Comparison of ENCODE assay signal across 13 cellular contexts in the genomic region with DNA sequence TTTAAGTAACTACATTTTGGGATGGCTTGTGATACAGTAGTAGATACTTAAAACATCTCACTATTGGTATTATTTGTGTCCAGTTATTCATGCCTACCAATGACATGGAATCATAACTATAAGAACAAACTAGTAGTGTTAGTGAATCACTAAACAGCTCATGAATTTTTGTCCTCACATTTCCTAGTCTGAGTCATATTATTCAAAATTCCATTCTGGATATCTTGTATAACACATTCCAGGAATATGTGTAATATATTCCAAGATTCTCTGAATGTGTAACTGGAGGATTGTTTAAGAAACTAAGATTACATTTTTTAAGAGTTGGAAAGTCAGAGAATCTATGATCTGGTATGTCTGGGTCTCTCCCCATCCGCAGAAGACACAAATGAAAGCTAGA.
DNase-seq lines count a peak whose midpoint lies in the region; ATAC-seq and TF ChIP-seq lines count a peak whose summit lies in the region.
"Had no signal": no experiment of that assay in that cellular context is flagged by ENCODE, and none has a peak within 500 bp of the region (broad histone marks: within the 10 kb centered on the region; RNA-seq: fewer than 3 reads in every experiment).

No MANE protein-coding gene starts in this region.

- CTCF ChIA-PET in CD4-positive, alpha-beta T cell (lab: Charles Lee): no interaction called here

- H3K27me3 ChIP-seq in CD4-positive, alpha-beta T cell (ENCODE audit: control insufficient read depth, insufficient read depth, low read length): no peaks in the 10 kb centered on the region

- POLR2A ChIA-PET in CD4-positive, alpha-beta T cell (lab: Charles Lee): no interaction called here

- H3K4me1 ChIP-seq in mucosa of descending colon (ENCODE audit: low read depth): no peaks in the 10 kb centered on the region

- H3K36me3 Mint-ChIP-seq in HFFc6 (ENCODE audit: low read depth) (peaks cover 27% of the 10 kb centered on the region), nephron progenitor cell (ENCODE audit: low read depth) (peaks cover 51% of the 10 kb centered on the region)
- no peaks in the 10 kb centered on the region for H3K36me3 Mint-ChIP-seq in CD4-positive, alpha-beta T cell (ENCODE audit: low read depth)

- peak; percentile 10 for DNase-seq in 8988T
- peak; percentile 88 for DNase-seq in HFFc6
- peak; percentile 67 for DNase-seq in astrocyte of the cerebellum (ENCODE audit: low read depth)
- peak; percentile 57 for DNase-seq in glomerular endothelial cell (ENCODE audit: extremely low read depth, low read depth, low spot score)
- no peak for DNase-seq in left lobe of liver (ENCODE audit: low spot score)
- DNase-seq in nephron progenitor cell: no peak
- DNase-seq in mucosa of descending colon: no peak
- DNase-seq in CD4-positive, alpha-beta T cell: no peak
- DNase-seq: kidney; NCI-H2081; nucleus accumbens; stimulated activated CD4-positive, alpha-beta T cell treated with anti-CD3 and anti-CD28 coated beads, Interleukin-4, amount 100 ng/mL, for 4 hours had no signal

- in situ Hi-C loops in astrocyte of the cerebellum (cut with HindIII; ENCODE audit: low sequenced_read_pairs): no loop called here

- H3K9me3 ChIP-seq in mucosa of descending colon: no peaks in the 10 kb centered on the region
- no peaks in the 10 kb centered on the region for H3K9me3 ChIP-seq in CD4-positive, alpha-beta T cell (ENCODE audit: control insufficient read depth, low read length)

- H3K4me3 ChIP-seq in astrocyte of the cerebellum (ENCODE audit: low read depth, low read length): no peak overlapping the region
- H3K4me3 ChIP-seq in mucosa of descending colon: no peak overlapping the region

- TF ChIP-seq CTCF in HFFc6 (IDR thresholded peaks at IDR 0.05) (no peak), astrocyte of the cerebellum (IDR thresholded peaks at IDR 0.05; ENCODE audit: low read depth, low read length, missing control alignments) (no peak), nephron progenitor cell (IDR thresholded peaks at IDR 0.05) (no peak), mucosa of descending colon (IDR thresholded peaks at IDR 0.05) (no peak)
- TF ChIP-seq CTCF in CD4-positive, alpha-beta T cell (IDR thresholded peaks at IDR 0.05): no peak

- intact Hi-C loops in mucosa of descending colon (cut with DNase I, micrococcal nuclease): no loop called here
- intact Hi-C loops in CD4-positive, alpha-beta T cell (cut with DNase I, micrococcal nuclease): no loop called here

- ATAC-seq in left lobe of liver (no peak), mucosa of descending colon (no peak)
- ATAC-seq in CD4-positive, alpha-beta T cell (ENCODE audit: poor library complexity): no peak
- ATAC-seq: HepG2 had no signal

- H3K27ac Mint-ChIP-seq in HFFc6: peak overlapping the region; percentile 72
- H3K27ac Mint-ChIP-seq in nephron progenitor cell: no peak overlapping the region
- no peak overlapping the region for H3K27ac Mint-ChIP-seq in CD4-positive, alpha-beta T cell

- H3K27ac ChIP-seq in CD4-positive, alpha-beta T cell (ENCODE audit: low read depth, low read length): no peak overlapping the region

- H3K27me3 Mint-ChIP-seq in HFFc6 (ENCODE audit: insufficient read depth) (no peaks in the 10 kb centered on the region), nephron progenitor cell (ENCODE audit: low read depth, poor library complexity) (peaks cover 2% of the 10 kb centered on the region)
- H3K27me3 Mint-ChIP-seq in CD4-positive, alpha-beta T cell: no peaks in the 10 kb centered on the region

- H3K4me3 Mint-ChIP-seq in HFFc6 (peak overlapping the region; percentile 22; the same call in 1 of the 2 replicates), nephron progenitor cell (no peak overlapping the region)
- no peak overlapping the region for H3K4me3 Mint-ChIP-seq in CD4-positive, alpha-beta T cell

- H3K9me3 Mint-ChIP-seq in HFFc6 (peaks cover 10% of the 10 kb centered on the region; the same call in 1 of the 2 replicates), nephron progenitor cell (peaks cover 59% of the 10 kb centered on the region)
- peaks cover 20% of the 10 kb centered on the region for H3K9me3 Mint-ChIP-seq in CD4-positive, alpha-beta T cell

- peaks cover 41% of the 10 kb centered on the region for H3K4me1 Mint-ChIP-seq in HFFc6 (ENCODE audit: low read depth)
- H3K4me1 Mint-ChIP-seq in nephron progenitor cell: peaks cover 13% of the 10 kb centered on the region
- no peaks in the 10 kb centered on the region for H3K4me1 Mint-ChIP-seq in CD4-positive, alpha-beta T cell (ENCODE audit: low read depth)

- H3K36me3 ChIP-seq in mucosa of descending colon (ENCODE audit: low read depth): no peaks in the 10 kb centered on the region

Comparison
In these comparisons a context has a peak if more than half of its experiments do, and no peak if none do; other contexts are left out.
1. DNase-seq: peak in 8988T (single experiment), HFFc6 (single experiment), astrocyte of the cerebellum (single experiment) and glomerular endothelial cell (single experiment); none in left lobe of liver (single experiment), nephron progenitor cell (single experiment), mucosa of descending colon (0 of 3) and CD4-positive, alpha-beta T cell (0 of 10).